16 cellular contexts compared by ENCODE assay signal in the genomic region with DNA sequence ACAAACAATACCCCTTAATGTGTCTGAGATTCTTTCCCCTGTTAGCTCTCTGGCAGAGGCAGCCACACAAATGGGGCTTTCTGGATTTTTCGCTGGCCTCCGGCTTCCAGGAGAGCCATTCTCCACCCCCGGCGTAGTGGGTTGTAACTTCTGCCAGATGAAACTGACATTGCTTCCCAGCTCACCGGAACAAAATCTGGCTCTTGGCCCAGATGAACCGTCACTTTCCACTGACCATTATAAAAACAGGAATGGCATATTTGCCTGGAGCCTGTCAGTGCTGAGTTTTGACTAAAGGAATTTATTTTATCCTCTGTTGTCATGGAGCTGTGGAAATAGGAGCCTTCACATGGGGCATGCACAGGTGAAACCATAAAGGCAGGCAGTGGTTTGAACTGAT.
A peak's percentile ranks its signal among the peaks of the same experiment; 100 is the strongest.
DNase-seq lines count a peak whose midpoint lies in the region; ATAC-seq and TF ChIP-seq lines count a peak whose summit lies in the region.
"Had no signal": no experiment of that assay in that cellular context is flagged by ENCODE, and none has a peak within 500 bp of the region (broad histone marks: within the 10 kb centered on the region; RNA-seq: fewer than 3 reads in every experiment).

No MANE protein-coding gene starts in this region.

- WGBS in H9 (ENCODE audit: extremely low coverage, insufficient read length, low lambda C conversion rate): no CpG with 5 or more reads among the region's 6 CpGs
- WGBS in transverse colon (ENCODE audit: low coverage in 1 of 2), 2 donors: 54% methylated on average over 6 of the region's 6 CpGs; no CpG with 5 or more reads in 1 of the 2 donors

- H2BK15ac ChIP-seq in H9 (ENCODE audit: low read depth, low read length): no peak overlapping the region

- in situ Hi-C loops in transverse colon (cut with MboI; ENCODE audit: low pct_ligation_motif_present in 1 of 4, low pct_unique_long_range_greater_than_20kb in 1 of 4, low sequenced_read_pairs in 3 of 4): no loop called here

- no peak overlapping the region for H4K8ac ChIP-seq in H9 (replicated peaks; ENCODE audit: insufficient read length, low read depth, low read length)

- H3K4me3 ChIP-seq in AG04449 (ENCODE audit: low read depth, low read length) (no peak overlapping the region), transverse colon (no peak overlapping the region)
- H3K4me3 ChIP-seq: spleen had no signal

- H2BK5ac ChIP-seq in H9 (ENCODE audit: insufficient read length, low read length): no peak overlapping the region

- H2BK12ac ChIP-seq in H9 (ENCODE audit: insufficient read length, low read depth, low read length): no peak overlapping the region

- H3K4me1 ChIP-seq in H9 (ENCODE audit: insufficient read depth, low read length) (peaks cover 2% of the 10 kb centered on the region; the same call in 1 of the 2 replicates), transverse colon (no peaks in the 10 kb centered on the region)
- H3K4me1 ChIP-seq: spleen had no signal

- CTCF ChIA-PET in AG04449 (lab: Yijun Ruan, JAX): interaction anchor here (1.0 to 2.1 kb wide), 3 partner anchors 9 to 481 kb away, joined by 3 to 13 read pairs (median 3); no protein-coding TSS in a partner anchor

- H3K23ac ChIP-seq in H9 (ENCODE audit: insufficient read length, low read depth, low read length): no peak overlapping the region

- H3K9me3 Mint-ChIP-seq in H9: peaks cover 16 to 20% of the 10 kb centered on the region in 2 experiments

- no peak overlapping the region for H3K27ac Mint-ChIP-seq in H9
- H3K27ac Mint-ChIP-seq: natural killer cell had no signal

- no peak overlapping the region for H3K14ac ChIP-seq in H9 (ENCODE audit: insufficient read depth, low read length)

- no peaks in the 10 kb centered on the region for H3K36me3 ChIP-seq in transverse colon
- H3K36me3 ChIP-seq: spleen had no signal

- no peak for TF ChIP-seq EP300 in transverse colon (IDR thresholded peaks at IDR 0.05; ENCODE audit: low read depth)

- TF ChIP-seq CTCF in AG04449 (IDR thresholded peaks at IDR 0.05; ENCODE audit: insufficient read depth, low read length, missing control alignments) (no peak), H9 (conservative IDR thresholded peaks at IDR 0.05) (no peak), transverse colon (IDR thresholded peaks at IDR 0.05) (no peak)

- H2BK120ac ChIP-seq in H9 (ENCODE audit: low read depth, low read length, poor library complexity, severe bottlenecking): no peak overlapping the region

- no peak for ATAC-seq in GM21576 (IDR thresholded peaks at IDR 0.05; ENCODE audit: unreplicated experiment)
- ATAC-seq: activated CD4-positive, CD25-positive, alpha-beta regulatory T cell treated with anti-CD3 and anti-CD28 coated beads, Interleukin-2, amount 50 U/mL, for 24 hours; activated T-cell treated with anti-CD3 and anti-CD28 coated beads, Interleukin-2, amount 50 U/mL, for 4 hours; natural killer cell had no signal

- intact Hi-C loops in transverse colon (cut with DNase I; ENCODE audit: low total_unique reads): no loop called here

- no peaks in the 10 kb centered on the region for H3K27me3 ChIP-seq in H9 (ENCODE audit: insufficient read depth, low read length)
- H3K27me3 ChIP-seq in transverse colon: no peaks in the 10 kb centered on the region

- H2AK5ac ChIP-seq in H9 (ENCODE audit: insufficient read length, low read length): no peak overlapping the region

- no peaks in the 10 kb centered on the region for H3K79me1 ChIP-seq in H9 (ENCODE audit: insufficient read depth, low read depth, low read length, poor library complexity, severe bottlenecking)

- no peak overlapping the region for H3K27ac ChIP-seq in H9 (ENCODE audit: insufficient read length, low read depth, low read length)
- H3K27ac ChIP-seq in transverse colon: no peak overlapping the region
- H3K27ac ChIP-seq: KMS-11, spleen had no signal

- H3K9me3 ChIP-seq in H9 (ENCODE audit: control insufficient read depth, low read depth, low read length): no peaks in the 10 kb centered on the region
- H3K9me3 ChIP-seq in transverse colon: peaks cover 0 to 6% of the 10 kb centered on the region in 2 donors

- no peak overlapping the region for H3K9ac ChIP-seq in H9 (ENCODE audit: extremely low read depth, insufficient read length, low read length)
- H3K9ac ChIP-seq: KMS-11 had no signal

- peaks cover 21 to 25% of the 10 kb centered on the region in 2 experiments for H3K4me1 Mint-ChIP-seq in H9
- H3K4me1 Mint-ChIP-seq: natural killer cell had no signal

- POLR2A ChIA-PET in AG04449 (lab: Yijun Ruan, JAX): no interaction called here

- H3K27me3 Mint-ChIP-seq in H9 (ENCODE audit: low read depth): peaks cover 6% of the 10 kb centered on the region

- H3T11ph ChIP-seq in H9 (ENCODE audit: low read length): no peak overlapping the region

- H3K4me2 ChIP-seq in H9 (ENCODE audit: insufficient read depth, insufficient read length, low read length): no peak overlapping the region
- H3K4me2 ChIP-seq: KMS-11 had no signal

- DNase-seq in AG04449 (ENCODE audit: low read depth, low spot score) (peak; percentile 10), HT1080 (ENCODE audit: low read depth) (peak; percentile 47), astrocyte of the hippocampus (ENCODE audit: low read depth, low spot score) (peak; percentile 42), iris pigment epithelial cell (ENCODE audit: low read depth) (peak; percentile 37), H9 (no peak), OCI-M2 (lab: John Stamatoyannopoulos, UW; ENCODE audit: unreplicated experiment) (no peak), transverse colon (no peak)
- DNase-seq: activated T-cell treated with anti-CD3 and anti-CD28 coated beads, Interleukin-2, amount 50 U/mL, for 4 hours; C1 segment of cervical spinal cord; natural killer cell; NCI-H2171 treated with DMSO at 0.1 percent for 48 hours; spleen had no signal

- H3K18ac ChIP-seq in H9 (ENCODE audit: insufficient read length, low read depth, low read length): no peak overlapping the region

- no peaks in the 10 kb centered on the region for H3K79me2 ChIP-seq in H9 (ENCODE audit: insufficient read depth, low read length)

- H2AFZ ChIP-seq in H9 (ENCODE audit: low read length): no peak overlapping the region

- no peaks in the 10 kb centered on the region for H3K23me2 ChIP-seq in H9 (ENCODE audit: insufficient read length, low read depth, low read length, poor library complexity, severe bottlenecking)

- TF ChIP-seq POLR2A in transverse colon (IDR thresholded peaks at IDR 0.05): no peak

- no peak overlapping the region for H4K91ac ChIP-seq in H9 (ENCODE audit: insufficient read length, low read depth, low read length)

- H3K36me3 Mint-ChIP-seq in H9 (ENCODE audit: insufficient read depth in 1 of 3, low read depth in 3 of 3): peaks cover 8 to 25% (median 15%) of the 10 kb centered on the region in 3 experiments
- H3K36me3 Mint-ChIP-seq: brain, natural killer cell had no signal

- no peaks in the 10 kb centered on the region for H4K20me1 ChIP-seq in H9 (ENCODE audit: control insufficient read depth, insufficient read depth, insufficient read length)

- no peak overlapping the region for H3K56ac ChIP-seq in H9 (ENCODE audit: insufficient read length, low read depth, low read length)

- H3K4ac ChIP-seq in H9 (ENCODE audit: low read depth, low read length): no peak overlapping the region

- H3K4me3 Mint-ChIP-seq in H9: no peak overlapping the region
- H3K4me3 Mint-ChIP-seq: activated T-cell treated with anti-CD3 and anti-CD28 coated beads, Interleukin-2, amount 50 U/mL, for 4 hours; brain; natural killer cell had no signal

- H2BK20ac ChIP-seq in H9 (ENCODE audit: low read depth, low read length, poor library complexity, severe bottlenecking): no peak overlapping the region

- H4K5ac ChIP-seq in H9 (ENCODE audit: insufficient read length, low read depth, low read length): no peak overlapping the region

Comparison
In these comparisons a context has a peak if more than half of its experiments do, and no peak if none do; other contexts are left out.
1. DNase-seq: peak in AG04449 (single experiment), HT1080 (single experiment), astrocyte of the hippocampus (single experiment) and iris pigment epithelial cell (single experiment); none in H9 (single experiment), OCI-M2 (single experiment) and transverse colon (single experiment).